Comparison of ENCODE assay signal across 3 cellular contexts in genomic region chr13:84845875-84846619, GRCh38.
TF ChIP-seq lines count a peak whose summit lies in the region.

No MANE protein-coding gene starts in this region.

TF ChIP-seq in GM23338, 12 proteins besides CTCF, POLR2A, EP300 and RAD21 (continues in another document):
- TF ChIP-seq ETS1 (IDR thresholded peaks at IDR 0.05) (no peak), ZNF114 (CRISPR knock-in tag; IDR thresholded peaks at IDR 0.05) (no peak), JUNB (IDR thresholded peaks at IDR 0.05; ENCODE audit: unreplicated experiment) (no peak), POLR2AphosphoS5 (IDR thresholded peaks at IDR 0.05; ENCODE audit: low read depth) (no peak), REST (IDR thresholded peaks at IDR 0.05; ENCODE audit: unreplicated experiment) (no peak), EZH2phosphoT487 (IDR thresholded peaks at IDR 0.05; ENCODE audit: unreplicated experiment) (no peak), ZNF331 (CRISPR knock-in tag; IDR thresholded peaks at IDR 0.05; ENCODE audit: low read depth) (no peak), STAT1 (IDR thresholded peaks at IDR 0.05; ENCODE audit: unreplicated experiment) (no peak), NANOG (IDR thresholded peaks at IDR 0.05; ENCODE audit: borderline replicate concordance) (no peak), EZH2 (IDR thresholded peaks at IDR 0.05; ENCODE audit: low read depth, unreplicated experiment) (no peak)

TF ChIP-seq in HEK293T, 16 proteins besides CTCF, POLR2A, EP300 and RAD21:
- TF ChIP-seq HDGF (IDR thresholded peaks at IDR 0.05; ENCODE audit: borderline replicate concordance) = no peak
- TF ChIP-seq CTBP1 (IDR thresholded peaks at IDR 0.05; ENCODE audit: borderline replicate concordance) = no peak
- TF ChIP-seq FOXM1 (IDR thresholded peaks at IDR 0.05; ENCODE audit: borderline replicate concordance) = no peak
- TF ChIP-seq L3MBTL2 (conservative IDR thresholded peaks at IDR 0.05) = no peak
- TF ChIP-seq BHLHE40 (IDR thresholded peaks at IDR 0.05; ENCODE audit: borderline replicate concordance) = no peak
- TF ChIP-seq PKNOX1 (IDR thresholded peaks at IDR 0.05) = peak; percentile 85

TF ChIP-seq in H1, 55 proteins besides CTCF, POLR2A, EP300 and RAD21:
- TF ChIP-seq RFX5 (IDR thresholded peaks at IDR 0.05; ENCODE audit: borderline replicate concordance, low read depth, low read length) (no peak), TEAD4 (IDR thresholded peaks at IDR 0.05; ENCODE audit: low read depth, low read length) (no peak), SP1 (IDR thresholded peaks at IDR 0.05; ENCODE audit: low read depth, low read length) (no peak), MAFK (IDR thresholded peaks at IDR 0.05; ENCODE audit: low read depth, low read length) (0 out of 2 replicates have a peak, but pooled peaks have one; percentile 18), CHD2 (IDR thresholded peaks at IDR 0.05; ENCODE audit: low read length) (no peak), MAX (IDR thresholded peaks at IDR 0.05) (no peak), BACH1 (IDR thresholded peaks at IDR 0.05; ENCODE audit: low read length) (no peak)
